In the genomic region with DNA sequence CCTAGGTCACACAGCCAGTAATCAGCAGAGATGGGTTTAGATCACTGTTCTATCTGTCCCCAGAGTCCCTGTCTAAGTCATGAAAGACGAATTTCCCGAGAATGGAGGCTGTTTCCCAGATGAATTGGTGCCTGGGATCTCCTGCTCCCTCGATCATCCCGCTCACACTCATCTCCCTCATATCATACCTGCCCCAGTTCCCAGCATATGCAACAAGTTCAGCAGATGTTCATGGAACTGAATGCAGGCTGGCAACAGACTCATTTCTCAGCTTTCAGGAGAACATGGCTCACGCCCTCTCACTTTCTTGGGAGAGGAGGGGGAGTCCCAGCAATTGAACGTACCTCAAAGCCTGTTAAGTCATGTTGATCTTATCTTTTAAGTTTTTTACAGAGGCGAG, we compare ENCODE assay signal across 16 cellular contexts. TPM values are rescaled to one million over a fixed set of nuclear protein-coding genes. Genes with fewer than 3 reads are reported as not detected.
DNase-seq lines count a peak whose midpoint lies in the region; ATAC-seq lines count a peak whose summit lies in the region.
"Had no signal": no experiment of that assay in that cellular context is flagged by ENCODE, and none has a peak within 500 bp of the region (broad histone marks: within the 10 kb centered on the region; RNA-seq: fewer than 3 reads in every experiment).

No MANE protein-coding gene starts in this region.

- no peaks in the 10 kb centered on the region for H3K27me3 Mint-ChIP-seq in CD4-positive, alpha-beta memory T cell
- no peaks in the 10 kb centered on the region for H3K27me3 Mint-ChIP-seq in activated T-cell treated with anti-CD3 and anti-CD28 coated beads, Interleukin-2, amount 50 U/mL, for 72 hours (ENCODE audit: low read depth)
- H3K27me3 Mint-ChIP-seq in immature natural killer cell (ENCODE audit: low read depth in 3 of 3): peaks cover 0 to 4% (median 3%) of the 10 kb centered on the region in 3 donors

- intact Hi-C loops in CD4-positive, alpha-beta memory T cell (cut with micrococcal nuclease): no loop called here

- H3K27me3 ChIP-seq in CD4-positive, alpha-beta memory T cell (ENCODE audit: insufficient read depth, low read length): no peaks in the 10 kb centered on the region
- H3K27me3 ChIP-seq in H7 (ENCODE audit: control insufficient read depth, insufficient read depth, low read length): no peaks in the 10 kb centered on the region

- CTCF ChIA-PET in CD4-positive, alpha-beta memory T cell (lab: Charles Lee; ENCODE audit: partially characterized antibody): interaction anchor here (0.6 to 3.0 kb wide), 5 partner anchors 11 to 193 kb away, joined by 3 to 8 read pairs (median 3); no protein-coding TSS in a partner anchor

- H3K36me3 ChIP-seq in CD4-positive, alpha-beta memory T cell (ENCODE audit: insufficient read depth, low read length): peaks cover 54% of the 10 kb centered on the region
- no peaks in the 10 kb centered on the region for H3K36me3 ChIP-seq in H7 (replicated peaks; ENCODE audit: control insufficient read depth, insufficient read depth, low read length)
- H3K36me3 ChIP-seq: neutrophil, tibial nerve had no signal

- peaks cover 54 to 86% (median 72%) of the 10 kb centered on the region in 4 donors for H3K4me1 Mint-ChIP-seq in CD4-positive, alpha-beta memory T cell
- H3K4me1 Mint-ChIP-seq in activated T-cell treated with anti-CD3 and anti-CD28 coated beads, Interleukin-2, amount 50 U/mL, for 72 hours (ENCODE audit: low read depth): peaks cover 89% of the 10 kb centered on the region
- peaks cover 29 to 30% of the 10 kb centered on the region in 2 donors for H3K4me1 Mint-ChIP-seq in immature natural killer cell

- H3K4me3 ChIP-seq in CD4-positive, alpha-beta memory T cell (ENCODE audit: low read length in 2 of 2): no peak overlapping the region
- no peak overlapping the region for H3K4me3 ChIP-seq in H7 (ENCODE audit: insufficient read depth, low read depth, low read length)
- H3K4me3 ChIP-seq: tibial nerve had no signal

- H3K4me3 Mint-ChIP-seq in CD4-positive, alpha-beta memory T cell: peak overlapping the region; percentile 61 to 81 (median 78)
- peak overlapping the region; percentile 76 to 81 for H3K4me3 Mint-ChIP-seq in activated T-cell treated with anti-CD3 and anti-CD28 coated beads, Interleukin-2, amount 50 U/mL, for 72 hours
- H3K4me3 Mint-ChIP-seq in immature natural killer cell: peak overlapping the region in 3 of 5 donors; percentile 34 to 83 (median 62)
- H3K4me3 Mint-ChIP-seq: mesothelial cell of epicardium had no signal

- H3K9me3 ChIP-seq in CD4-positive, alpha-beta memory T cell (ENCODE audit: control insufficient read depth in 1 of 2, low read length in 2 of 2): no peaks in the 10 kb centered on the region
- H3K9me3 ChIP-seq: neutrophil, tibial nerve had no signal

- H3K27ac Mint-ChIP-seq in CD4-positive, alpha-beta memory T cell: peak overlapping the region; percentile 84 to 96 (median 94)
- H3K27ac Mint-ChIP-seq in activated T-cell treated with anti-CD3 and anti-CD28 coated beads, Interleukin-2, amount 50 U/mL, for 72 hours: peak overlapping the region; percentile 84
- peak overlapping the region; percentile 47 to 83 (median 64) for H3K27ac Mint-ChIP-seq in immature natural killer cell
- H3K27ac Mint-ChIP-seq: mesothelial cell of epicardium had no signal

- DNase-seq in CD4-positive, alpha-beta memory T cell: peak in 1 of 5 donors; percentile 52
- DNase-seq in DMS 273 treated with DMSO at 0.1 percent for 48 hours (lab: John Stamatoyannopoulos, UW) (peak; percentile 24), immature natural killer cell (no peak), SHP77 treated with DMSO at 0.1 percent for 48 hours (lab: John Stamatoyannopoulos, UW) (no peak), H7 (no peak), HCEC 1CT (no peak)
- peak in 1 of 2 donors; percentile 56 for DNase-seq in activated T-cell treated with anti-CD3 and anti-CD28 coated beads, Interleukin-2, amount 50 U/mL, for 72 hours
- DNase-seq: cortex of kidney, foreskin melanocyte, NCI-H187 treated with DMSO at 0.1 percent for 48 hours, NCI-H510A treated with DMSO at 0.1 percent for 48 hours, SHP77 had no signal

- ATAC-seq in activated T-cell treated with anti-CD3 and anti-CD28 coated beads, Interleukin-2, amount 50 U/mL, for 72 hours (replicated peaks in 1 of 2): peak; percentile 55
- no peak for ATAC-seq in GM19035 (IDR thresholded peaks at IDR 0.05; ENCODE audit: unreplicated experiment)

- peaks cover 53 to 74% of the 10 kb centered on the region in 2 donors for H3K36me3 Mint-ChIP-seq in CD4-positive, alpha-beta memory T cell
- H3K36me3 Mint-ChIP-seq in activated T-cell treated with anti-CD3 and anti-CD28 coated beads, Interleukin-2, amount 50 U/mL, for 72 hours (ENCODE audit: insufficient read depth in 2 of 2): peaks cover 17 to 45% of the 10 kb centered on the region in 2 donors
- H3K36me3 Mint-ChIP-seq in immature natural killer cell: peaks cover 3 to 4% (median 4%) of the 10 kb centered on the region in 3 donors
- H3K36me3 Mint-ChIP-seq: mesothelial cell of epicardium had no signal

- H3K4me1 ChIP-seq in CD4-positive, alpha-beta memory T cell (ENCODE audit: insufficient read depth, low read length): peaks cover 92% of the 10 kb centered on the region
- H3K4me1 ChIP-seq: tibial nerve had no signal

- peak overlapping the region; percentile 51 for H3K27ac ChIP-seq in CD4-positive, alpha-beta memory T cell (ENCODE audit: low read depth, low read length)
- H3K27ac ChIP-seq: neutrophil, tibial nerve had no signal

- POLR2A ChIA-PET in CD4-positive, alpha-beta memory T cell (lab: Charles Lee; ENCODE audit: partially characterized antibody): interaction anchor here (1.1 to 8.5 kb wide), 14 partner anchors 6 to 120 kb away, joined by 3 to 75 read pairs (median 10); a partner anchor contains a TSS

- no peaks in the 10 kb centered on the region for H3K9me3 Mint-ChIP-seq in CD4-positive, alpha-beta memory T cell
- no peaks in the 10 kb centered on the region for H3K9me3 Mint-ChIP-seq in activated T-cell treated with anti-CD3 and anti-CD28 coated beads, Interleukin-2, amount 50 U/mL, for 72 hours
- H3K9me3 Mint-ChIP-seq in immature natural killer cell: no peaks in the 10 kb centered on the region
- H3K9me3 Mint-ChIP-seq: mesothelial cell of epicardium had no signal

RNA-seq across cellular contexts. Expression of a gene that starts 22.1 kb away (rescaled TPM):
- total RNA-seq in CD4-positive, alpha-beta memory T cell: 100 to 1,000 TPM; 414 to 428 TPM
- polyA plus RNA-seq in CD4-positive, alpha-beta memory T cell: 100 to 1,000 TPM; 281 to 298 TPM
- total RNA-seq in activated T-cell treated with anti-CD3 and anti-CD28 coated beads, Interleukin-2, amount 50 U/mL, for 72 hours: 100 to 1,000 TPM; 298 to 313 TPM
- polyA plus RNA-seq in immature natural killer cell: 10 to 100 TPM; 17.3 to 47.3 (median 19.1) TPM
- total RNA-seq in H7 (2014; rRNA removed; shearing (Covaris generic)): not detected in 2 replicates

RNA-seq across cellular contexts. Expression of a gene that starts 41.6 kb away (rescaled TPM):
- 1 to 10 TPM; 4.6 to 5.4 TPM for total RNA-seq in CD4-positive, alpha-beta memory T cell
- under 1 TPM in 1 of 2 donors, not detected in 1; 0.29 TPM for polyA plus RNA-seq in CD4-positive, alpha-beta memory T cell
- total RNA-seq in activated T-cell treated with anti-CD3 and anti-CD28 coated beads, Interleukin-2, amount 50 U/mL, for 72 hours: 1 to 10 TPM; 3.5 to 4.1 TPM
- polyA plus RNA-seq in immature natural killer cell: under 1 TPM in 2 of 3 donors, not detected in 1; 0.41 to 0.43 TPM
- 2.7 and 6.1 TPM in 2 replicates for total RNA-seq in H7 (2014; rRNA removed; shearing (Covaris generic))

Comparison
In these comparisons a context has a peak if more than half of its experiments do, and no peak if none do; other contexts are left out.
1. RNA of a gene that starts 22.1 kb away (total RNA-seq): 414 to 428 TPM in CD4-positive, alpha-beta memory T cell and 298 to 313 TPM in activated T-cell treated with anti-CD3 and anti-CD28 coated beads, Interleukin-2, amount 50 U/mL, for 72 hours; not detected in H7; every median in the first group is over 100 times any median in the second.
2. Peak in every context shown above with its lines, with median percentiles within 50 percentile points of each other: H3K27ac Mint-ChIP-seq and H3K4me3 Mint-ChIP-seq.